ENCODE assay signal across 27 cellular contexts in the genomic region with DNA sequence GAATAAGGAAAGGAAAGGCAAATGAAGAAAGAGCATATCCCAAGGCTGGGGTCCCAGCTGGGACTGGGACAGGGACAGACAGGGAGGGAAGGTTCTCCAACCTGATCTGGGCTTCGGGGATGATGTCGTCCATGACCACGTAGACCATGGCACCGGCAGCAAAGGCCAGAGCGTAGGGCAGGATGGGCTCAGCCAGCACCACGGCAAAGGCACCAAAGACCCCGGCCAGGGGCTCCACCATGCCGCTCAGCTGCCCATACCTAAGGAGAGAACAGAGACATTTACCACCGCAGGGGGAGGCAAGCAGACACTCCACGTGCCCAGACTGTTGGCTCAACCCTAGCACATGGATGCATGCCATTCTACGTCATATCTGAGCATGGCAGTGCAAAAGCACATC.
"Had no signal": no experiment of that assay in that cellular context is flagged by ENCODE, and none has a peak within 500 bp of the region (broad histone marks: within the 10 kb centered on the region; RNA-seq: fewer than 3 reads in every experiment).

No MANE protein-coding gene starts in this region.

- H3K36me3 ChIP-seq: lower lobe of right lung, right atrium auricular region, right lobe of liver, vagina had no signal

- ATAC-seq: left colon; left lung; lower lobe of right lung; naive thymus-derived CD8-positive, alpha-beta T cell had no signal

- H3K79me2 ChIP-seq: parathyroid adenoma had no signal

- H3K4me1 Mint-ChIP-seq: immature natural killer cell had no signal

- H3K27me3 Mint-ChIP-seq: naive thymus-derived CD8-positive, alpha-beta T cell; stimulated activated naive CD8-positive, alpha-beta T cell treated with anti-CD3 and anti-CD28 coated beads, Interleukin-15, Interleukin-2, amounts not matched to agents 100 ng/mL and 50 ng/mL, for 24 hours; type B pancreatic cell had no signal

- H3K9ac ChIP-seq: parathyroid adenoma had no signal

- H3K9me3 Mint-ChIP-seq: immature natural killer cell; stimulated activated naive CD8-positive, alpha-beta T cell treated with anti-CD3 and anti-CD28 coated beads, Interleukin-15, Interleukin-2, amounts not matched to agents 100 ng/mL and 50 ng/mL, for 24 hours; type B pancreatic cell had no signal

- H3K4me3 Mint-ChIP-seq: immature natural killer cell; naive thymus-derived CD8-positive, alpha-beta T cell; stimulated activated naive CD8-positive, alpha-beta T cell treated with anti-CD3 and anti-CD28 coated beads, Interleukin-15, Interleukin-2, amounts not matched to agents 100 ng/mL and 50 ng/mL, for 24 hours; type B pancreatic cell had no signal

- H3K4me1 ChIP-seq: heart left ventricle, left lung, lower lobe of right lung, parathyroid adenoma, right atrium auricular region, right lobe of liver, suprapubic skin, tibial artery, vagina had no signal

- H3K27me3 ChIP-seq: heart left ventricle, left lung, right atrium auricular region, right lobe of liver, suprapubic skin, tibial artery, vagina had no signal

- H3K27ac Mint-ChIP-seq: immature natural killer cell; stimulated activated naive CD8-positive, alpha-beta T cell treated with anti-CD3 and anti-CD28 coated beads, Interleukin-15, Interleukin-2, amounts not matched to agents 100 ng/mL and 50 ng/mL, for 24 hours; type B pancreatic cell had no signal

- H2AFZ ChIP-seq: parathyroid adenoma had no signal

- H3K4me3 ChIP-seq: heart left ventricle, left lung, lower lobe of right lung, right atrium auricular region, right lobe of liver, skin epidermis, suprapubic skin, thoracic aorta, tibial artery, vagina had no signal

- DNase-seq: heart left ventricle; hypothalamus; immature natural killer cell; kidney; left lung; lower lobe of right lung; mammary epithelial cell; mesenchymal stem cell; naive thymus-derived CD8-positive, alpha-beta T cell; nucleus accumbens; right lobe of liver; stimulated activated CD4-positive, alpha-beta T cell treated with anti-CD3 and anti-CD28 coated beads, Interleukin-12 subunit alpha, Interleukin-12 subunit beta, amount 100 ng/mL, for 4 hours; stimulated activated CD4-positive, alpha-beta T cell treated with anti-CD3 and anti-CD28 coated beads, Interleukin-15, amount 100 ng/mL, for 24 hours; stimulated activated CD4-positive, alpha-beta T cell treated with anti-CD3 and anti-CD28 coated beads, Interleukin-2, amount 100 ng/mL, for 24 hours; stimulated activated CD4-positive, alpha-beta T cell treated with anti-CD3 and anti-CD28 coated beads, Interleukin-4, amount 100 ng/mL, for 1 hour; stimulated activated naive CD4-positive, alpha-beta T cell; tibial artery had no signal

- FAIRE-seq: islet of Langerhans, kidney had no signal

- H3K9me3 ChIP-seq: heart left ventricle, left lung, lower lobe of right lung, right atrium auricular region, right lobe of liver, suprapubic skin, thoracic aorta, tibial artery, vagina had no signal

- H3K27ac ChIP-seq: heart left ventricle, left lung, lower lobe of right lung, parathyroid adenoma, right atrium auricular region, right lobe of liver, skin epidermis, suprapubic skin, thoracic aorta, tibial artery, vagina had no signal
